In the genomic region with DNA sequence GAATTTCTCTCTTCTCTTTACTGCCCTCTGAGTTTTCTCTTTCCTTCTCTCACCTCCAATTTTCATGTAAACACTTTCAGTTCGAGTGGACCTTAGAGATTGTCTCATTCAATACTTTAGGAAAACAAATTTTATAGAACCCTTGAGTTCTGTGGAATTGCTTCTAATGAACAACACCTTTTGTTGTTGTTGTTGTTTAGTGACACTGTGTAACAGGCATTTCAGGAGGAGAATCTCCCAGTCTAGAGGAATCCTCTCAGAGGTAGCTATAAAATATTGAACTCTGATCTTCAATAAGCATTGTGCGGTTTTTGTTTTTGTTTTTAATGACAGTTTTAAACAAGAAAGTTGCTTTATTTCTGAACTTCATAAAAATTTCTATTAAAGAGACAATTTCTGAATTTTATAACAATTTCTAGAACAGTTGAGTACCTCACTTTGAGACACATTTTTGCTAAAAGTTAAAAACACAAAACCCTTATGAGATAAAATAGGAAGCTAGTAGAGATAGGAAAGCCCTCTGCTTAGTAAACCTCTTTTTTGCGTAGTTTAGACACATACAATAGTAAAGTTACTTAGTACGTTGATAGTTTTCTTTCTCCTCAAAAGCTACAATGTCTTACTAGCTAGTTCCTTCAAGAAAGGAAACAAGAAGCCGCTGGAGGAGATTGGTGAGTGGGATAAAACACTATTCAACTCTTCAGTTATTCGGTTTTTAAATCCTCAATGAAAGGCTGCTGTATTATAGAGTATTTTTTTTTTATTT, we compare ENCODE assay signal across 8 cellular contexts. TPM values are rescaled to one million over a fixed set of nuclear protein-coding genes. Genes with fewer than 3 reads are reported as not detected.
DNase-seq lines count a peak whose midpoint lies in the region; ATAC-seq and TF ChIP-seq lines count a peak whose summit lies in the region.

No MANE protein-coding gene starts in this region.

- POLR2A ChIA-PET in CD8-positive, alpha-beta T cell (lab: Charles Lee): interaction anchor here (1.3 to 1.5 kb wide), 2 partner anchors 10 to 39 kb away, joined by 4 to 5 read pairs; partner anchors contain the start of gene CLCN3

- no peak for TF ChIP-seq CTCF in CD8-positive, alpha-beta T cell (IDR thresholded peaks at IDR 0.05)
- no peak for TF ChIP-seq CTCF in Loucy (conservative IDR thresholded peaks at IDR 0.05; ENCODE audit: low read length)
- no peak for TF ChIP-seq CTCF in colonic mucosa (IDR thresholded peaks at IDR 0.05)
- TF ChIP-seq CTCF in nephron progenitor cell (IDR thresholded peaks at IDR 0.05): no peak

- H3K4me3 ChIP-seq in CD8-positive, alpha-beta T cell (ENCODE audit: low read depth, low read length): no peak overlapping the region
- peak overlapping the region; percentile 51 for H3K4me3 ChIP-seq in Loucy (ENCODE audit: low read length, poor library complexity, severe bottlenecking)
- H3K4me3 ChIP-seq in colonic mucosa: no peak overlapping the region

- H3K27me3 Mint-ChIP-seq in CD8-positive, alpha-beta T cell (ENCODE audit: low read depth): no peaks in the 10 kb centered on the region
- no peaks in the 10 kb centered on the region for H3K27me3 Mint-ChIP-seq in nephron progenitor cell (ENCODE audit: low read depth, poor library complexity)

- H3K4me3 Mint-ChIP-seq in CD8-positive, alpha-beta T cell: no peak overlapping the region
- no peak overlapping the region for H3K4me3 Mint-ChIP-seq in nephron progenitor cell

- no peaks in the 10 kb centered on the region for H3K9me2 ChIP-seq in Loucy (replicated peaks; ENCODE audit: low read depth, low read length)

- no peaks in the 10 kb centered on the region for H3F3A ChIP-seq in Loucy (ENCODE audit: low read depth)

- CTCF ChIA-PET in CD8-positive, alpha-beta T cell (lab: Charles Lee): interaction anchor here (1.0 to 3.6 kb wide), 3 partner anchors 10 to 46 kb away, joined by 3 to 15 read pairs (median 3); partner anchors contain the start of gene NEK1

- no peak overlapping the region for H3K27ac Mint-ChIP-seq in CD8-positive, alpha-beta T cell
- H3K27ac Mint-ChIP-seq in nephron progenitor cell: peak overlapping the region; percentile 36

- H3K4me1 ChIP-seq in CD8-positive, alpha-beta T cell (ENCODE audit: insufficient read depth, low read length): peaks cover 18% of the 10 kb centered on the region
- H3K4me1 ChIP-seq in Loucy (ENCODE audit: insufficient read depth, low read length, poor library complexity, severe bottlenecking) (peaks cover 26% of the 10 kb centered on the region), colonic mucosa (no peaks in the 10 kb centered on the region)

- H3K36me3 Mint-ChIP-seq in CD8-positive, alpha-beta T cell: peaks cover 8% of the 10 kb centered on the region
- H3K36me3 Mint-ChIP-seq in nephron progenitor cell (ENCODE audit: low read depth): peaks cover 27% of the 10 kb centered on the region

- H4K20me1 ChIP-seq in Loucy (ENCODE audit: insufficient read depth, low read length, poor library complexity, severe bottlenecking): no peaks in the 10 kb centered on the region

- H3K4me2 ChIP-seq in Loucy (ENCODE audit: low read depth, low read length, poor library complexity, severe bottlenecking): peak overlapping the region; percentile 62

- no peak overlapping the region for H2AFZ ChIP-seq in Loucy (ENCODE audit: low read length)

- H3K4me1 Mint-ChIP-seq in CD8-positive, alpha-beta T cell (ENCODE audit: low read depth): peaks cover 38% of the 10 kb centered on the region
- peaks cover 39% of the 10 kb centered on the region for H3K4me1 Mint-ChIP-seq in nephron progenitor cell

- no peaks in the 10 kb centered on the region for H3K36me3 ChIP-seq in CD8-positive, alpha-beta T cell (ENCODE audit: insufficient read depth, low read length)
- H3K36me3 ChIP-seq in Loucy (ENCODE audit: insufficient read depth, low read length): no peaks in the 10 kb centered on the region
- H3K36me3 ChIP-seq in colonic mucosa: no peaks in the 10 kb centered on the region

- ATAC-seq in CD8-positive, alpha-beta T cell: no peak
- ATAC-seq in HG03135 (IDR thresholded peaks at IDR 0.05; ENCODE audit: unreplicated experiment) (no peak), HG03442 (IDR thresholded peaks at IDR 0.05; ENCODE audit: unreplicated experiment) (no peak)

- no peaks in the 10 kb centered on the region for H3K27me3 ChIP-seq in CD8-positive, alpha-beta T cell (ENCODE audit: insufficient read depth, low read length)
- no peaks in the 10 kb centered on the region for H3K27me3 ChIP-seq in Loucy (ENCODE audit: insufficient read depth, low read length, poor library complexity, severe bottlenecking)
- no peaks in the 10 kb centered on the region for H3K27me3 ChIP-seq in colonic mucosa

- intact Hi-C loops in CD8-positive, alpha-beta T cell (cut with DNase I, micrococcal nuclease): loop anchor here in 1 of 2 experiments (2.0 kb wide), 1 partner anchor 32 kb away; no protein-coding TSS in a partner anchor
- intact Hi-C loops in colonic mucosa (cut with DNase I): no loop called here

- no peaks in the 10 kb centered on the region for H3K9me3 Mint-ChIP-seq in CD8-positive, alpha-beta T cell
- peaks cover 5% of the 10 kb centered on the region for H3K9me3 Mint-ChIP-seq in nephron progenitor cell

- H3K27ac ChIP-seq in CD8-positive, alpha-beta T cell (ENCODE audit: low read depth, low read length): peak overlapping the region; percentile 45
- peak overlapping the region; percentile 94 for H3K27ac ChIP-seq in colonic mucosa

- no peaks in the 10 kb centered on the region for H3K9me3 ChIP-seq in CD8-positive, alpha-beta T cell (ENCODE audit: low read length)
- H3K9me3 ChIP-seq in Loucy (ENCODE audit: insufficient read depth, low read depth, low read length): no peaks in the 10 kb centered on the region
- no peaks in the 10 kb centered on the region for H3K9me3 ChIP-seq in colonic mucosa

- no peak for DNase-seq in CD8-positive, alpha-beta T cell
- DNase-seq in colonic mucosa (no peak), nephron progenitor cell (no peak), NCI-H748 (lab: John Stamatoyannopoulos, UW; ENCODE audit: unreplicated experiment) (no peak), NCI-H226 (no peak)

- H3K9ac ChIP-seq in Loucy (ENCODE audit: low read depth, low read length, poor library complexity, severe bottlenecking): peak overlapping the region; percentile 10
- peak overlapping the region in 1 of 2 donors; percentile 64 for H3K9ac ChIP-seq in colonic mucosa (ENCODE audit: low read depth in 2 of 2, low read length in 2 of 2)

- no peaks in the 10 kb centered on the region for H3K79me2 ChIP-seq in Loucy (ENCODE audit: insufficient read depth, low read length)

RNA-seq across cellular contexts. Expression of gene CLCN3, which starts 38.8 kb away (rescaled TPM):
- 10 to 100 TPM; 10.2 to 10.9 TPM for total RNA-seq in CD8-positive, alpha-beta T cell
- total RNA-seq in colonic mucosa: 100 to 1,000 TPM; 137 to 148 TPM

RNA-seq across cellular contexts. Expression of gene NEK1, which starts 46.8 kb away (rescaled TPM):
- 10 to 100 TPM; 13.8 to 15.5 TPM for total RNA-seq in CD8-positive, alpha-beta T cell
- total RNA-seq in colonic mucosa: 1 to 10 TPM; 6.9 to 7.4 TPM

Comparison
In these comparisons a context has a peak if more than half of its experiments do, and no peak if none do; other contexts are left out.
1. RNA of gene CLCN3, which starts 38.8 kb away (total RNA-seq): 137 to 148 TPM in colonic mucosa; 10.2 to 10.9 TPM in CD8-positive, alpha-beta T cell; every median in the first group is over 10 times any median in the second.